In genomic region chr3:62318752-62319569, GRCh38 we compare ENCODE assay signal across 8 cellular contexts. TPM values are rescaled to one million over a fixed set of nuclear protein-coding genes. Genes with fewer than 3 reads are reported as not detected.
DNase-seq lines count a peak whose midpoint lies in the region; ATAC-seq and TF ChIP-seq lines count a peak whose summit lies in the region.

No MANE protein-coding gene starts in this region.

- peak overlapping the region; percentile 98 for H3K27ac Mint-ChIP-seq in activated naive CD8-positive, alpha-beta T cell

- peaks cover 28% of the 10 kb centered on the region for H3K36me3 ChIP-seq in BE2C

- peaks cover 4% of the 10 kb centered on the region for H3K9me3 Mint-ChIP-seq in activated naive CD8-positive, alpha-beta T cell (ENCODE audit: low read depth)

- peaks cover 14% of the 10 kb centered on the region for H3K4me1 Mint-ChIP-seq in activated naive CD8-positive, alpha-beta T cell (ENCODE audit: low read depth)

- peaks cover 2% of the 10 kb centered on the region for H3K36me3 Mint-ChIP-seq in activated naive CD8-positive, alpha-beta T cell

- DNase-seq in BE2C (peak; percentile 95), HK-2 (ENCODE audit: unreplicated experiment) (peak; percentile 91), SHP77 (lab: John Stamatoyannopoulos, UW) (peak; percentile 82 to 86), glomerular visceral epithelial cell (ENCODE audit: extremely low spot score) (peak; percentile 91), occipital lobe (lab: John Stamatoyannopoulos, UW) (peak; percentile 75), superior temporal gyrus (ENCODE audit: extremely low spot score) (peak; percentile 89)

- peaks cover 22% of the 10 kb centered on the region for H3K27me3 Mint-ChIP-seq in activated naive CD8-positive, alpha-beta T cell

- no peaks in the 10 kb centered on the region for H3K9me3 ChIP-seq in BE2C

- no peaks in the 10 kb centered on the region for H3K27me3 ChIP-seq in BE2C

- ATAC-seq in GM19452 (IDR thresholded peaks at IDR 0.05; ENCODE audit: unreplicated experiment) = peak; percentile 91

- H3K4me3 Mint-ChIP-seq in activated naive CD8-positive, alpha-beta T cell = peak overlapping the region; percentile 92

- TF ChIP-seq CTCF in BE2C (IDR thresholded peaks at IDR 0.05; ENCODE audit: low read depth, low read length) = no peak

- H3K4me1 ChIP-seq in BE2C = no peaks in the 10 kb centered on the region

- H3K4me3 ChIP-seq in BE2C (ENCODE audit: low read depth, low read length) = peak overlapping the region; percentile 61

RNA-seq across cellular contexts. Expression of gene FEZF2, which starts 54.4 kb away (rescaled TPM):
- polyA plus RNA-seq in BE2C (2012; ENCODE audit: insufficient read depth, insufficient read length, low read depth) = not detected
- 15.0 TPM for total RNA-seq in occipital lobe

Comparison
In these comparisons a context has a peak if more than half of its experiments do, and no peak if none do; other contexts are left out.
1. Peak in every context shown above with its lines: DNase-seq, ATAC-seq and H3K4me3 ChIP-seq.